In the genomic region with DNA sequence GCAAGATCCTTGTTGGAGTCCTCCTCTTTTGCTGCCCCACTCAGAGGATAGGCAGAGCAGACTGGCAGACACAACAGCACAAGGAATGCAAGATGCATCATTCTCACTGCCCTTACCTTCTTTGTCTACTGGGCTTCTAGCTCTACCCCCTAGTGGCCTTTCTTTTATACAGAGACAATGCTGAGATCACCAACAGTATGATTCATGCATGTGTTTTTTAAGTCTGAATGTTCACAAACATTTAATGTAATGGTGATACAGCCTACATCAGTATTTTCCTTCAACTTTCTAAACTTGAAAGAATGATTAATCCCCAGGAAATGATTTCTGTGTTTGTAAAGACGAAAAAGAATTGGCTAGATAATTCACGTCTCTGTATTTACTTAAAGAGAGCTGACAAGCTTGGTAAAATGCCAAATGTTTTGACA, we compare ENCODE assay signal across 8 cellular contexts. TPM values are rescaled to one million over a fixed set of nuclear protein-coding genes. Genes with fewer than 3 reads are reported as not detected.
DNase-seq lines count a peak whose midpoint lies in the region; ATAC-seq and TF ChIP-seq lines count a peak whose summit lies in the region.

Gene MMP10 (minus strand): TSS at position 138 of the 428 bp plus-strand sequence. CDS start 37 bp downstream, at position 101.

- in situ Hi-C loops in G401 (cut with HindIII; ENCODE audit: low sequenced_read_pairs) = loop anchor here (5.0 kb wide), 1 partner anchor 68 kb away; no protein-coding TSS in a partner anchor
- in situ Hi-C loops in astrocyte of the spinal cord (cut with HindIII; ENCODE audit: low sequenced_read_pairs) = no loop called here

- H3K27me3 Mint-ChIP-seq in naive thymus-derived CD4-positive, alpha-beta T cell = peaks cover 10 to 23% (median 18%) of the 10 kb centered on the region in 5 donors

- H3K27me3 ChIP-seq in naive thymus-derived CD4-positive, alpha-beta T cell (ENCODE audit: control insufficient read depth in 2 of 2, insufficient read depth in 2 of 2, low read length in 2 of 2) = no peaks in the 10 kb centered on the region

- no peaks in the 10 kb centered on the region for H3K36me3 Mint-ChIP-seq in naive thymus-derived CD4-positive, alpha-beta T cell

- H3K4me3 ChIP-seq in astrocyte of the spinal cord (ENCODE audit: low read depth, low read length) (no peak within 1 kb of the TSS), mucosa of descending colon (no peak within 1 kb of the TSS)
- no peak within 1 kb of the TSS for H3K4me3 ChIP-seq in naive thymus-derived CD4-positive, alpha-beta T cell (ENCODE audit: low read length)

- H3K36me3 ChIP-seq in mucosa of descending colon (ENCODE audit: low read depth) = no peaks in the 10 kb centered on the region
- no peaks in the 10 kb centered on the region for H3K36me3 ChIP-seq in naive thymus-derived CD4-positive, alpha-beta T cell (ENCODE audit: control insufficient read depth in 2 of 3, insufficient read depth in 3 of 3, low read length in 3 of 3)

- no peak within 1 kb of the TSS for H3K4me3 Mint-ChIP-seq in naive thymus-derived CD4-positive, alpha-beta T cell

- H3K27ac Mint-ChIP-seq in naive thymus-derived CD4-positive, alpha-beta T cell = no peak within 1 kb of the TSS

- POLR2A ChIA-PET in naive thymus-derived CD4-positive, alpha-beta T cell (lab: Charles Lee) = no interaction called here

- H3K9me3 ChIP-seq in mucosa of descending colon = no peaks in the 10 kb centered on the region
- no peaks in the 10 kb centered on the region for H3K9me3 ChIP-seq in naive thymus-derived CD4-positive, alpha-beta T cell (ENCODE audit: control insufficient read depth in 2 of 3, low read length in 3 of 3)

- DNase-seq in G401 (ENCODE audit: low spot score) = no peak
- peak; percentile 76 for DNase-seq in M059J (ENCODE audit: low read depth)
- peak; percentile 72 for DNase-seq in astrocyte of the spinal cord (ENCODE audit: low read depth, low spot score)
- DNase-seq in mucosa of descending colon = no peak
- no peak for DNase-seq in naive thymus-derived CD4-positive, alpha-beta T cell

- peak; percentile 71 for TF ChIP-seq CTCF in astrocyte of the spinal cord (IDR thresholded peaks at IDR 0.05; ENCODE audit: low read depth, low read length)
- no peak for TF ChIP-seq CTCF in mucosa of descending colon (IDR thresholded peaks at IDR 0.05)

- H3K4me1 Mint-ChIP-seq in naive thymus-derived CD4-positive, alpha-beta T cell = no peaks in the 10 kb centered on the region

- CTCF ChIA-PET in naive thymus-derived CD4-positive, alpha-beta T cell (lab: Charles Lee) = no interaction called here

- H3K27ac ChIP-seq in naive thymus-derived CD4-positive, alpha-beta T cell (ENCODE audit: low read depth, low read length) = no peak within 1 kb of the TSS

- intact Hi-C loops in mucosa of descending colon (cut with DNase I, micrococcal nuclease) = no loop called here
- intact Hi-C loops in naive thymus-derived CD4-positive, alpha-beta T cell (cut with micrococcal nuclease) = no loop called here

- ATAC-seq in mucosa of descending colon (peak; percentile 50), HG03521 (IDR thresholded peaks at IDR 0.05; ENCODE audit: unreplicated experiment) (no peak), HG02798 (IDR thresholded peaks at IDR 0.05; ENCODE audit: poor library complexity, unreplicated experiment) (no peak), GM21576 (IDR thresholded peaks at IDR 0.05; ENCODE audit: unreplicated experiment) (no peak)
- ATAC-seq in naive thymus-derived CD4-positive, alpha-beta T cell = no peak

- peaks cover 0 to 3% (median 0%) of the 10 kb centered on the region in 11 donors for H3K9me3 Mint-ChIP-seq in naive thymus-derived CD4-positive, alpha-beta T cell

- H3K4me1 ChIP-seq in mucosa of descending colon (ENCODE audit: low read depth) = no peaks in the 10 kb centered on the region
- no peaks in the 10 kb centered on the region for H3K4me1 ChIP-seq in naive thymus-derived CD4-positive, alpha-beta T cell (ENCODE audit: control insufficient read depth in 2 of 2, insufficient read depth in 2 of 2, low read length in 2 of 2)

RNA-seq across cellular contexts. Expression of gene MMP10, which starts in this region (rescaled TPM):
- 42.3 and 45.3 TPM in 2 replicates for total RNA-seq in G401 (2014; rRNA removed; shearing (Covaris generic))
- total RNA-seq in M059J (2014; rRNA removed; shearing (Covaris generic)) = 0.37 TPM in 1 of 2 replicates, not detected in the other
- under 1 TPM in 1 of 3 donors, not detected in 2; 0.16 TPM for total RNA-seq in mucosa of descending colon
- total RNA-seq in naive thymus-derived CD4-positive, alpha-beta T cell = not detected
- polyA plus RNA-seq in naive thymus-derived CD4-positive, alpha-beta T cell = not detected

Comparison
In these comparisons a context has a peak if more than half of its experiments do, and no peak if none do; other contexts are left out.
1. RNA of gene MMP10 (total RNA-seq): 42.3 to 45.3 TPM in G401; 0.37 TPM in M059J, 0.16 TPM in mucosa of descending colon and not detected in naive thymus-derived CD4-positive, alpha-beta T cell; every median in the first group is over 10 times any median in the second.
2. Peak in DNase-seq in M059J; RNA of the gene not detected or under 1 TPM.
3. Peak in ATAC-seq in mucosa of descending colon; RNA of the gene not detected or under 1 TPM.